In the genomic region with DNA sequence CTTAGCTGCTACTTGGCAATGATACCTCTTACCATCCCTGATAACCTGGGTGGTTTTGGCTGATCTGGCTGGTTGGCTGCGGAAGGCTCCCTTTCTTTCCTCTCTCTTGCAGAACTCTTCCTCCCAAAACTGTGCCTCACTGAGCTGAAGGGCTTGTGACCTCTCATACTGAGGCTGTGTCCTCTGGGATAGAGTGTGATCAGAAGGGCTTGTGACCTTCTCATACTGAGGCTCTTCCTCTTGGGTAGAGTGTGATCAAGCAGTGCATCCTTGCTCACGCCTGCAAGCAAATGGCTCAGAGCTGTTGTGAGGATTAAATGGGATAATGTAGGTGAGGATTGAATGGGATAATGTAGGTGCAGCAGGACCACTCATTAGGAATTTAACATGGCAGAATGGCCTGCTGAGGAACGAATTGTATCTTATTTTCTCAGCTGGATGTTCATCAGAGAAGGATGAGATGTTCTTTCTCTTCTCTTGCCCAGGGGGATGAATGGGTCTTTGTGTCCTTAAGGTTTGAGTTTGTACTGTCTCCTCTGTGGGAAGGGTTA, we compare ENCODE assay signal across 13 cellular contexts.
DNase-seq lines count a peak whose midpoint lies in the region; ATAC-seq and TF ChIP-seq lines count a peak whose summit lies in the region.
"Had no signal": no experiment of that assay in that cellular context is flagged by ENCODE, and none has a peak within 500 bp of the region (broad histone marks: within the 10 kb centered on the region; RNA-seq: fewer than 3 reads in every experiment).

No MANE protein-coding gene starts in this region.

- no peak for TF ChIP-seq EP300 in gastroesophageal sphincter (IDR thresholded peaks at IDR 0.05)
- TF ChIP-seq EP300 in sigmoid colon (IDR thresholded peaks at IDR 0.05): no peak

- peaks cover 7 to 16% of the 10 kb centered on the region in 2 donors for H3K4me1 ChIP-seq in ascending aorta
- H3K4me1 ChIP-seq in gastroesophageal sphincter: peaks cover 7 to 23% (median 19%) of the 10 kb centered on the region in 3 donors
- H3K4me1 ChIP-seq in sigmoid colon: peaks cover 0 to 38% (median 15%) of the 10 kb centered on the region in 4 donors
- peaks cover 0 to 34% (median 11%) of the 10 kb centered on the region in 4 donors for H3K4me1 ChIP-seq in tibial artery

- TF ChIP-seq CTCF in ascending aorta (IDR thresholded peaks at IDR 0.05) (no peak), gastroesophageal sphincter (IDR thresholded peaks at IDR 0.05) (no peak), sigmoid colon (IDR thresholded peaks at IDR 0.05) (no peak), tibial artery (IDR thresholded peaks at IDR 0.05) (no peak)

- ATAC-seq in gastroesophageal sphincter: no peak
- no peak for ATAC-seq in HG02763 (IDR thresholded peaks at IDR 0.05; ENCODE audit: unreplicated experiment)
- ATAC-seq: HCT116 had no signal

- TF ChIP-seq POLR2A in gastroesophageal sphincter (IDR thresholded peaks at IDR 0.05) (no peak), sigmoid colon (IDR thresholded peaks at IDR 0.05) (no peak)

- peaks cover 0 to 5% of the 10 kb centered on the region in 2 donors for H3K9me3 ChIP-seq in ascending aorta
- H3K9me3 ChIP-seq in gastroesophageal sphincter: peaks cover 0 to 12% (median 0%) of the 10 kb centered on the region in 3 donors
- H3K9me3 ChIP-seq in sigmoid colon: peaks cover 0 to 3% (median 0%) of the 10 kb centered on the region in 4 donors
- H3K9me3 ChIP-seq in tibial artery: peaks cover 0 to 11% (median 0%) of the 10 kb centered on the region in 3 donors

- 67 to 80% methylated on average over 2 to 3 of the region's 3 CpGs for WGBS in gastroesophageal sphincter (ENCODE audit: low coverage in 1 of 2), 2 donors
- 85 to 87% methylated on average over 3 of the region's 3 CpGs for WGBS in sigmoid colon, 2 donors

- H3K27me3 ChIP-seq in ascending aorta: no peaks in the 10 kb centered on the region
- H3K27me3 ChIP-seq in gastroesophageal sphincter: no peaks in the 10 kb centered on the region
- H3K27me3 ChIP-seq in sigmoid colon: no peaks in the 10 kb centered on the region
- H3K27me3 ChIP-seq in tibial artery: no peaks in the 10 kb centered on the region

- intact Hi-C loops in ascending aorta (cut with DNase I) (loop anchor here (1.0 to 2.0 kb wide), 3 partner anchors 129 to 1525 kb away; partner anchors contain the start of gene LDAF1), sigmoid colon (cut with DNase I) (no loop called here), tibial artery (cut with DNase I; ENCODE audit: low total_unique reads) (no loop called here)

- H3K4me3 ChIP-seq in ascending aorta: no peak overlapping the region
- no peak overlapping the region for H3K4me3 ChIP-seq in gastroesophageal sphincter
- no peak overlapping the region for H3K4me3 ChIP-seq in sigmoid colon
- H3K4me3 ChIP-seq in tibial artery: no peak overlapping the region
- H3K4me3 ChIP-seq: SK-N-MC had no signal

- H3K36me3 ChIP-seq in ascending aorta: no peaks in the 10 kb centered on the region
- no peaks in the 10 kb centered on the region for H3K36me3 ChIP-seq in gastroesophageal sphincter
- H3K36me3 ChIP-seq in sigmoid colon: no peaks in the 10 kb centered on the region
- H3K36me3 ChIP-seq in tibial artery: no peaks in the 10 kb centered on the region

- H3K27ac ChIP-seq in ascending aorta (peak overlapping the region; percentile 67 to 71), gastroesophageal sphincter (peak overlapping the region in 3 of 4 donors; percentile 60 to 96 (median 66)), sigmoid colon (peak overlapping the region; percentile 51 to 76 (median 68)), tibial artery (peak overlapping the region; percentile 73 to 80)
- H3K27ac ChIP-seq: SK-N-MC had no signal

- DNase-seq in ascending aorta (ENCODE audit: low spot score in 2 of 2): peak in 1 of 2 donors; percentile 62
- no peak for DNase-seq in sigmoid colon
- DNase-seq in tibial artery: peak in 1 of 2 donors; percentile 65
- no peak for DNase-seq in SW480 (ENCODE audit: low spot score)
- DNase-seq in NCI-H128 (lab: John Stamatoyannopoulos, UW; ENCODE audit: unreplicated experiment): no peak
- DNase-seq: CD8-positive, alpha-beta memory T cell; MV-4-11; NCI-H2107; NCI-H446 had no signal
